8 cellular contexts compared by ENCODE assay signal in genomic region chr1:160416369-160416768, GRCh38. TPM values are rescaled to one million over a fixed set of nuclear protein-coding genes. Genes with fewer than 3 reads are reported as not detected.
DNase-seq lines count a peak whose midpoint lies in the region; ATAC-seq and TF ChIP-seq lines count a peak whose summit lies in the region.

No MANE protein-coding gene starts in this region.

- no peak for ATAC-seq in GM21360 (IDR thresholded peaks at IDR 0.05; ENCODE audit: unreplicated experiment)
- ATAC-seq in GM18511 (IDR thresholded peaks at IDR 0.05; ENCODE audit: unreplicated experiment), result no peak
- ATAC-seq in HG03097 (IDR thresholded peaks at IDR 0.05; ENCODE audit: low FRiP score, unreplicated experiment), result no peak

- H3K27ac ChIP-seq in OCI-LY7 (ENCODE audit: low read depth, low read length, poor library complexity, severe bottlenecking), result no peak overlapping the region

- no peaks in the 10 kb centered on the region for H3K79me2 ChIP-seq in OCI-LY7 (ENCODE audit: insufficient read depth, low read depth, low read length)

- CTCF ChIA-PET in OCI-LY7 (lab: Charles Lee; ENCODE audit: unreplicated experiment), result no interaction called here

- H4K20me1 ChIP-seq in OCI-LY7 (ENCODE audit: insufficient read depth, low read length), result no peaks in the 10 kb centered on the region

- TF ChIP-seq CTCF in AG09309 (IDR thresholded peaks at IDR 0.05; ENCODE audit: control insufficient read depth, insufficient read depth, low read depth, low read length, missing control alignments) (peak; percentile 56), GM12874 (IDR thresholded peaks at IDR 0.05; ENCODE audit: insufficient read depth, low read depth, low read length) (peak; percentile 33), OCI-LY7 (conservative IDR thresholded peaks at IDR 0.05; ENCODE audit: low read length) (peak; percentile 68)

- no peaks in the 10 kb centered on the region for H3K4me1 ChIP-seq in OCI-LY7 (ENCODE audit: insufficient read depth, low read length, poor library complexity, severe bottlenecking)

- no peak overlapping the region for H3K4me2 ChIP-seq in OCI-LY7 (ENCODE audit: low read length)

- H3K4me3 ChIP-seq in AG09309 (ENCODE audit: control insufficient read depth, low read depth, low read length), result no peak overlapping the region
- H3K4me3 ChIP-seq in OCI-LY7 (ENCODE audit: low read depth, low read length, poor library complexity, severe bottlenecking), result no peak overlapping the region

- DNase-seq in AG09309 (ENCODE audit: low read depth) (no peak), OCI-LY7 (ENCODE audit: low spot score) (no peak), foreskin melanocyte (peak; percentile 28), germinal center (ENCODE audit: low spot score) (no peak)

- no TSS peak for BruUV-seq in OCI-LY7 (replicated peaks; lab: Mats Ljungman, UMichigan)

- intact Hi-C loops in OCI-LY7 (cut with micrococcal nuclease; ENCODE audit: unreplicated experiment), result no loop called here

- no peaks in the 10 kb centered on the region for H3K36me3 ChIP-seq in OCI-LY7 (ENCODE audit: insufficient read depth, low read length)

- POLR2A ChIA-PET in OCI-LY7 (lab: Charles Lee), result interaction anchor here (0.7 to 1.3 kb wide), 2 partner anchors 189 to 193 kb away, joined by 3 read pairs; no protein-coding TSS in a partner anchor

- H3K9me3 ChIP-seq in OCI-LY7 (ENCODE audit: low read length), result no peaks in the 10 kb centered on the region

- H2AFZ ChIP-seq in OCI-LY7 (ENCODE audit: low read length), result no peak overlapping the region

- H3K9me2 ChIP-seq in OCI-LY7 (ENCODE audit: insufficient read depth, low read length), result no peaks in the 10 kb centered on the region

RNA-seq across cellular contexts. Expression of gene VANGL2, which starts 16.0 kb away (rescaled TPM):
- 1.5 and 2.6 TPM in 2 replicates for total RNA-seq in OCI-LY7 (2014; rRNA removed; shearing (Covaris generic))
- total RNA-seq in OCI-LY7 (2022), result 1.5 and 2.9 TPM in 2 replicates

RNA-seq across cellular contexts. Expression of gene NHLH1, which starts 49.5 kb away (rescaled TPM):
- 0.26 and 0.63 TPM in 2 replicates for total RNA-seq in OCI-LY7 (2014; rRNA removed; shearing (Covaris generic))
- total RNA-seq in OCI-LY7 (2022), result 0.65 and 0.68 TPM in 2 replicates
